ENCODE assay signal across 22 cellular contexts in the genomic region with DNA sequence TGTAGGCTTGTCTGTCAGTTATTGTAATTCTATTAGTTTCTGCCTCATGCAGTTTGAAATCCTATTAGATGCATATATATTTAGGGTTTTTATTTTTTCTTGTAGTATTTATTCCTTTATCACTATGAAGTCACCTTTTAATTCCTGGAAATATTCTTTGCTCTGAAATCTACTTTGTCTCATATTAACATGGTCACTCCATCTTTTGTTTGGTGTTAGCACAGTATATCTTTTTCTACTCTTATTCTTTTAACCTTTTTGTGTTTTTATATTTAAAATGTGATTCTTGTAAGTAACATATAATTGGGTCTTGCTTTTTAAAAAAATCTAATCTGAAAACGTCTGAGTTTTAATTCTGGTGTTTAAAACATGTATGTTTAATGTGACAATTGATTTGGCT.
"Had no signal": no experiment of that assay in that cellular context is flagged by ENCODE, and none has a peak within 500 bp of the region (broad histone marks: within the 10 kb centered on the region; RNA-seq: fewer than 3 reads in every experiment).

No MANE protein-coding gene starts in this region.

- H3K9me3 ChIP-seq: heart left ventricle, ovary, right atrium auricular region, sigmoid colon, suprapubic skin, thyroid gland had no signal

- H3K27me3 Mint-ChIP-seq: natural killer cell treated with Interleukin-12 subunit alpha and Interleukin-12 subunit beta and Interleukin-15 and Interleukin-18, amount 100 ng/mL, for 72 hours; stimulated activated naive B cell treated with anti-CD40 and anti-IgM and Interleukin-4, amounts not matched to agents 10 μg/mL and 1 μg/mL and 100 μg/mL, for 72 hours; type B pancreatic cell had no signal

- DNase-seq: cortex of kidney; dorsolateral prefrontal cortex; effector CD8-positive, alpha-beta T cell; foreskin melanocyte; heart left ventricle; hippocampal formation; kidney glomerular epithelial cell; mammary epithelial cell; nucleus accumbens; ovary; sigmoid colon; stimulated activated CD4-positive, alpha-beta T cell treated with anti-CD3 and anti-CD28 coated beads, Interleukin-2, amount 100 ng/mL, for 24 hours; stimulated activated CD4-positive, alpha-beta T cell treated with anti-CD3 and anti-CD28 coated beads, Interleukin-4, amount 100 ng/mL, for 4 hours; stimulated activated naive B cell treated with anti-CD40 and anti-IgM and Interleukin-4, amounts not matched to agents 10 μg/mL and 1 μg/mL and 100 μg/mL, for 72 hours; thyroid gland had no signal

- H3K9me3 Mint-ChIP-seq: natural killer cell treated with Interleukin-12 subunit alpha and Interleukin-12 subunit beta and Interleukin-15 and Interleukin-18, amount 100 ng/mL, for 72 hours had no signal

- H3K4me1 Mint-ChIP-seq: neural progenitor cell had no signal

- H3K27me3 ChIP-seq: dorsolateral prefrontal cortex, heart left ventricle, neural progenitor cell, ovary, right atrium auricular region, sigmoid colon, suprapubic skin, thyroid gland had no signal

- H3K4me3 Mint-ChIP-seq: mesothelial cell of epicardium; natural killer cell treated with Interleukin-12 subunit alpha and Interleukin-12 subunit beta and Interleukin-15 and Interleukin-18, amount 100 ng/mL, for 72 hours; neural progenitor cell; stimulated activated naive B cell treated with anti-CD40 and anti-IgM and Interleukin-4, amounts not matched to agents 10 μg/mL and 1 μg/mL and 100 μg/mL, for 72 hours; type B pancreatic cell had no signal

- ATAC-seq: heart left ventricle; natural killer cell treated with Interleukin-12 subunit alpha and Interleukin-12 subunit beta and Interleukin-15 and Interleukin-18, amount 100 ng/mL, for 72 hours; stimulated activated naive B cell treated with anti-CD40 and anti-IgM and Interleukin-4, amounts not matched to agents 10 μg/mL and 1 μg/mL and 100 μg/mL, for 72 hours had no signal

- H3K27ac ChIP-seq: dorsolateral prefrontal cortex, heart left ventricle, neural progenitor cell, ovary, right atrium auricular region, sigmoid colon, skin epidermis, suprapubic skin, thyroid gland had no signal

- H3K27ac Mint-ChIP-seq: mesothelial cell of epicardium, neural progenitor cell, type B pancreatic cell had no signal
